ENCODE assay signal across 17 cellular contexts in the genomic region with DNA sequence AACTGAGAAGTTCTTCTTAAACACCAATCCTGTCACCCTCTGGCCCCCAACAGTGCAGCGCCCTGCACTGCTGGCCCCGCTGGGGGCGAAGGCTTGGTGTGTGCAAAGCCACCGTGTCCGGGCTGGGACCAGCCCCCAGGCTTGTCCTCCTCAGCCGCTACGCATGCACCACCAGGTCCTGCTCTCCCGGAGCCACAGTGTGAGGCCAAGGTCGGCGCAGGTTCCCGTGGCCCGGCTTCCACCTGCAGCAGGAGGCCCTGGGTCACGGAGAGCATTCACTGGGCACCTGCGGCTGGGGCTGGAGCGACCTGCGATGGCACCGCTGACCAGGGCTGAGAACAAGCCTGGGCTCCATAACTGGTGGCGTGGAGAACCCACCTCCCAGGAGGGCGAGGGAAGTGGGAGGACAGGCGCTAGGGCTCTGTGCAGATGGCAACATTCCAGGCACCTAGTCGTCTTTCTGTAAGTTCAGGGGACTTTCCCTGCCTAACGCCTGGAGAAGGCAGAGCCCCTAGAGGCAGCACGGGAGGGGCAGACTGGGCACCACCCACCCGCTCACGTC.
DNase-seq lines count a peak whose midpoint lies in the region; ATAC-seq and TF ChIP-seq lines count a peak whose summit lies in the region.
"Had no signal": no experiment of that assay in that cellular context is flagged by ENCODE, and none has a peak within 500 bp of the region (broad histone marks: within the 10 kb centered on the region; RNA-seq: fewer than 3 reads in every experiment).

No MANE protein-coding gene starts in this region.

- no peak overlapping the region for H3K18ac ChIP-seq in H9 (ENCODE audit: insufficient read length, low read depth, low read length)

- H2BK12ac ChIP-seq in H9 (ENCODE audit: insufficient read length, low read depth, low read length): no peak overlapping the region

- H3K9me3 ChIP-seq in H9 (ENCODE audit: control insufficient read depth, low read depth, low read length) (peaks cover 8% of the 10 kb centered on the region), neutrophil (no peaks in the 10 kb centered on the region)
- H3K9me3 ChIP-seq: upper lobe of right lung had no signal

- no peak overlapping the region for H4K5ac ChIP-seq in H9 (ENCODE audit: insufficient read length, low read depth, low read length)

- no peaks in the 10 kb centered on the region for H3K27me3 Mint-ChIP-seq in T-helper 2 cell treated with Interferon-gamma antibody and Interleukin-4, amounts not matched to agents 5 μg/mL and 100 μg/mL, for 36 hours (ENCODE audit: low read depth)
- H3K27me3 Mint-ChIP-seq in H9 (ENCODE audit: low read depth): no peaks in the 10 kb centered on the region
- no peaks in the 10 kb centered on the region for H3K27me3 Mint-ChIP-seq in effector memory CD8-positive, alpha-beta T cell
- 0 out of 2 replicates have a peak, but pooled peaks cover 2% of the 10 kb centered on the region for H3K27me3 Mint-ChIP-seq in HFFc6 (ENCODE audit: insufficient read depth)

- no peak overlapping the region for H4K8ac ChIP-seq in H9 (replicated peaks; ENCODE audit: insufficient read length, low read depth, low read length)

- peaks cover 24% of the 10 kb centered on the region for H3K36me3 Mint-ChIP-seq in T-helper 2 cell treated with Interferon-gamma antibody and Interleukin-4, amounts not matched to agents 5 μg/mL and 100 μg/mL, for 36 hours (ENCODE audit: low read depth)
- peaks cover 9 to 18% (median 13%) of the 10 kb centered on the region in 3 experiments for H3K36me3 Mint-ChIP-seq in H9 (ENCODE audit: insufficient read depth in 1 of 3, low read depth in 3 of 3)
- peaks cover 30% of the 10 kb centered on the region for H3K36me3 Mint-ChIP-seq in effector memory CD8-positive, alpha-beta T cell (ENCODE audit: insufficient read depth)
- H3K36me3 Mint-ChIP-seq in HFFc6 (ENCODE audit: low read depth): no peaks in the 10 kb centered on the region; the same call in 1 of the 2 replicates

- H3K4me3 ChIP-seq in neutrophil (ENCODE audit: low read depth in 1 of 2, low read length in 1 of 2): no peak overlapping the region
- H3K4me3 ChIP-seq: GM23248, hepatocyte, neural progenitor cell, upper lobe of right lung had no signal

- H3K27me3 ChIP-seq in H9 (ENCODE audit: insufficient read depth, low read length): no peaks in the 10 kb centered on the region
- peaks cover 26% of the 10 kb centered on the region for H3K27me3 ChIP-seq in neutrophil
- H3K27me3 ChIP-seq: hepatocyte, neural progenitor cell, upper lobe of right lung had no signal

- H3K27ac ChIP-seq in H9 (ENCODE audit: insufficient read length, low read depth, low read length) (no peak overlapping the region), neutrophil (peak overlapping the region; percentile 83)
- H3K27ac ChIP-seq: GM23248, hepatocyte, neural progenitor cell had no signal

- H3K9me3 Mint-ChIP-seq in T-helper 2 cell treated with Interferon-gamma antibody and Interleukin-4, amounts not matched to agents 5 μg/mL and 100 μg/mL, for 36 hours: peaks cover 3% of the 10 kb centered on the region
- peaks cover 12 to 16% of the 10 kb centered on the region in 2 experiments for H3K9me3 Mint-ChIP-seq in H9
- no peaks in the 10 kb centered on the region for H3K9me3 Mint-ChIP-seq in effector memory CD8-positive, alpha-beta T cell
- H3K9me3 Mint-ChIP-seq in HFFc6: no peaks in the 10 kb centered on the region
- H3K9me3 Mint-ChIP-seq: stimulated activated effector memory CD8-positive, alpha-beta T cell treated with anti-CD3 and anti-CD28 coated beads, Interleukin-12 subunit alpha, Interleukin-12 subunit beta, amount 100 ng/mL, for 72 hours had no signal

- no peak overlapping the region for H2AFZ ChIP-seq in H9 (ENCODE audit: low read length)
- H2AFZ ChIP-seq: GM23248, hepatocyte, neural progenitor cell had no signal

- H3K4ac ChIP-seq in H9 (ENCODE audit: low read depth, low read length): no peak overlapping the region

- no peak overlapping the region for H2AK5ac ChIP-seq in H9 (ENCODE audit: insufficient read length, low read length)

- H2BK5ac ChIP-seq in H9 (ENCODE audit: insufficient read length, low read length): no peak overlapping the region

- H3K4me2 ChIP-seq in H9 (ENCODE audit: insufficient read depth, insufficient read length, low read length): no peak overlapping the region
- H3K4me2 ChIP-seq: hepatocyte had no signal

- DNase-seq in T-helper 2 cell treated with Interferon-gamma antibody and Interleukin-4, amounts not matched to agents 5 μg/mL and 100 μg/mL, for 36 hours (ENCODE audit: low spot score): no peak
- DNase-seq in T-helper 2 cell: no peak
- DNase-seq in H9: no peak
- DNase-seq in effector memory CD8-positive, alpha-beta T cell: no peak
- DNase-seq in HFFc6: no peak
- DNase-seq in SIG-M5 (lab: John Stamatoyannopoulos, UW): no peak
- DNase-seq in HK-2 (ENCODE audit: unreplicated experiment): no peak
- DNase-seq: activated CD4-positive, alpha-beta T cell treated with anti-CD3 and anti-CD28 coated beads for 4 hours; GM23248; IMR-90; NCI-H1417 treated with DMSO at 0.1 percent for 48 hours; NCI-H446 treated with DMSO at 0.1 percent for 48 hours; upper lobe of right lung had no signal

- H2BK20ac ChIP-seq in H9 (ENCODE audit: low read depth, low read length, poor library complexity, severe bottlenecking): no peak overlapping the region

- H3K4me1 ChIP-seq in H9 (ENCODE audit: insufficient read depth, low read length) (peaks cover 2% of the 10 kb centered on the region; the same call in 1 of the 2 replicates), neutrophil (ENCODE audit: control insufficient read depth in 1 of 2, insufficient read depth in 1 of 2, low read depth in 1 of 2, low read length in 1 of 2) (peaks cover 20 to 34% of the 10 kb centered on the region in 2 experiments)

- no peaks in the 10 kb centered on the region for H3K79me1 ChIP-seq in H9 (ENCODE audit: insufficient read depth, low read depth, low read length, poor library complexity, severe bottlenecking)

- H3K23ac ChIP-seq in H9 (ENCODE audit: insufficient read length, low read depth, low read length): no peak overlapping the region

- peak overlapping the region; percentile 19 for H3K4me3 Mint-ChIP-seq in T-helper 2 cell treated with Interferon-gamma antibody and Interleukin-4, amounts not matched to agents 5 μg/mL and 100 μg/mL, for 36 hours
- H3K4me3 Mint-ChIP-seq in H9 (no peak overlapping the region), HFFc6 (no peak overlapping the region)
- peak overlapping the region; percentile 93 to 96 for H3K4me3 Mint-ChIP-seq in effector memory CD8-positive, alpha-beta T cell
- H3K4me3 Mint-ChIP-seq: neural progenitor cell had no signal

- H3K27ac Mint-ChIP-seq in T-helper 2 cell treated with Interferon-gamma antibody and Interleukin-4, amounts not matched to agents 5 μg/mL and 100 μg/mL, for 36 hours: peak overlapping the region; percentile 99
- H3K27ac Mint-ChIP-seq in H9 (peak overlapping the region in 1 of 3 experiments; percentile 53; a peak in 2 of 7 replicates), HFFc6 (no peak overlapping the region)
- H3K27ac Mint-ChIP-seq in effector memory CD8-positive, alpha-beta T cell: peak overlapping the region; percentile 95 to 97
- H3K27ac Mint-ChIP-seq: neural progenitor cell had no signal

- H4K20me1 ChIP-seq in H9 (ENCODE audit: control insufficient read depth, insufficient read depth, insufficient read length): no peaks in the 10 kb centered on the region

- no peak overlapping the region for H3T11ph ChIP-seq in H9 (ENCODE audit: low read length)

- ATAC-seq in effector memory CD8-positive, alpha-beta T cell (replicated peaks): no peak
- ATAC-seq: stimulated activated effector memory CD8-positive, alpha-beta T cell treated with anti-CD3 and anti-CD28 coated beads, Interleukin-12 subunit alpha, Interleukin-12 subunit beta, amount 100 ng/mL, for 72 hours had no signal

- no CpG with 5 or more reads among the region's 25 CpGs for WGBS in H9 (ENCODE audit: extremely low coverage, insufficient read length, low lambda C conversion rate)

- H3K14ac ChIP-seq in H9 (ENCODE audit: insufficient read depth, low read length): peak overlapping the region; percentile 10; the same call in 1 of the 2 replicates

- H3K4me1 Mint-ChIP-seq in T-helper 2 cell treated with Interferon-gamma antibody and Interleukin-4, amounts not matched to agents 5 μg/mL and 100 μg/mL, for 36 hours (ENCODE audit: low read depth): peaks cover 44% of the 10 kb centered on the region
- H3K4me1 Mint-ChIP-seq in H9 (peaks cover 25 to 34% of the 10 kb centered on the region in 2 experiments), HFFc6 (ENCODE audit: low read depth) (peaks cover 4% of the 10 kb centered on the region; the same call in 1 of the 2 replicates)
- peaks cover 56 to 59% of the 10 kb centered on the region in 2 donors for H3K4me1 Mint-ChIP-seq in effector memory CD8-positive, alpha-beta T cell (ENCODE audit: low read depth in 2 of 2)

- no peak overlapping the region for H2BK15ac ChIP-seq in H9 (ENCODE audit: low read depth, low read length)

- TF ChIP-seq CTCF in H9 (conservative IDR thresholded peaks at IDR 0.05): no peak
- TF ChIP-seq CTCF in neutrophil (IDR thresholded peaks at IDR 0.05): no peak
- TF ChIP-seq CTCF in HFFc6 (IDR thresholded peaks at IDR 0.05): no peak

- no peak overlapping the region for H4K91ac ChIP-seq in H9 (ENCODE audit: insufficient read length, low read depth, low read length)

- no peak overlapping the region for H3K56ac ChIP-seq in H9 (ENCODE audit: insufficient read length, low read depth, low read length)

- no peak overlapping the region for H2BK120ac ChIP-seq in H9 (ENCODE audit: low read depth, low read length, poor library complexity, severe bottlenecking)

- peaks cover 2% of the 10 kb centered on the region for H3K36me3 ChIP-seq in neutrophil
- H3K36me3 ChIP-seq: neural progenitor cell had no signal

- H3K79me2 ChIP-seq in H9 (ENCODE audit: insufficient read depth, low read length): no peaks in the 10 kb centered on the region
- H3K79me2 ChIP-seq: hepatocyte had no signal

- no peak overlapping the region for H3K9ac ChIP-seq in H9 (ENCODE audit: extremely low read depth, insufficient read length, low read length)
- H3K9ac ChIP-seq: GM23248, neural progenitor cell had no signal

- no peaks in the 10 kb centered on the region for H3K23me2 ChIP-seq in H9 (ENCODE audit: insufficient read length, low read depth, low read length, poor library complexity, severe bottlenecking)

Comparison
In these comparisons a context has a peak if more than half of its experiments do, and no peak if none do; other contexts are left out.
1. H3K4me3 Mint-ChIP-seq: peak in T-helper 2 cell treated with Interferon-gamma antibody and Interleukin-4, amounts not matched to agents 5 μg/mL and 100 μg/mL, for 36 hours (single experiment) and effector memory CD8-positive, alpha-beta T cell (2 of 2); none in H9 (0 of 2) and HFFc6 (single experiment).